In the genomic region with DNA sequence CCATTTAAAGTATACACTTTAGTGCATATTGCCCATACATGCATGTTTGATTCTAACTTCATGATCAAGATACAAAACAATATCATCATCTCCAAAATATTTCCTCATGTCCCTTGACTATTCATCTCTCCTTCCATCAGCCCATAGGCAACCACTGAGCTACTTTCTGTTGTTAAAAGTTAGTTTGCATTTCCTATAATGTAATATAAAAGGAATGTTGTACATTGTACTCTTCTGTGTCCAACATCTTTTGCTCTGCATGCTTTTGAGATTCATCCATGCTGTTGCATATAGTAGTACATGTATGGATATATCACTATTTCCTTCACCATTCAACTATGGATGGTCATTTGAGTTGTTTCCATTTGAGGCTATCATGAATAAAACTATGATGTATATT, we compare ENCODE assay signal across 26 cellular contexts.
"Had no signal": no experiment of that assay in that cellular context is flagged by ENCODE, and none has a peak within 500 bp of the region (broad histone marks: within the 10 kb centered on the region; RNA-seq: fewer than 3 reads in every experiment).

No MANE protein-coding gene starts in this region.

- H3K4me3 Mint-ChIP-seq: activated CD8-positive, alpha-beta memory T cell treated with anti-CD3 and anti-CD28 coated beads, Interleukin-2, amount 10 ng/mL, durations not matched to agents 7 days and 5 days; activated naive CD8-positive, alpha-beta T cell treated with anti-CD3 and anti-CD28 coated beads, Interleukin-2, amount 50 U/mL, for 24 hours; activated T-cell treated with anti-CD3 and anti-CD28 coated beads, Interleukin-2, amount 50 U/mL, for 24 hours; brain; T-helper 1 cell treated with Interleukin-12 subunit alpha and Interleukin-12 subunit beta and Interleukin-4 antibody, amounts not matched to agents 30 μg/mL and 1 μg/mL, for 36 hours; WTC11 had no signal

- H3K27me3 Mint-ChIP-seq: brain had no signal

- DNase-seq: activated CD4-positive, alpha-beta T cell treated with anti-CD3 and anti-CD28 coated beads for 48 hours; activated CD4-positive, alpha-beta T cell treated with anti-CD3 and anti-CD28 coated beads, Interleukin-2, amount 50 U/mL, for 4 hours; activated CD4-positive, CD25-positive, alpha-beta regulatory T cell treated with anti-CD3 and anti-CD28 coated beads, Interleukin-2, amount 50 U/mL, for 72 hours; activated CD8-positive, alpha-beta memory T cell treated with anti-CD3 and anti-CD28 coated beads, Interleukin-2, amount 10 ng/mL, durations not matched to agents 7 days and 5 days; activated effector memory CD4-positive, alpha-beta T cell treated with anti-CD3 and anti-CD28 coated beads, Interleukin-2, amount 50 U/mL, for 16 hours; activated naive CD4-positive, alpha-beta T cell treated with Interleukin-2 at 50 U/mL for 16 hours; activated naive CD8-positive, alpha-beta T cell treated with anti-CD3 and anti-CD28 coated beads, Interleukin-2, amount 50 U/mL, for 24 hours; activated T-cell treated with anti-CD3 and anti-CD28 coated beads, Interleukin-2, amount 50 U/mL, for 24 hours; amniotic stem cell; cerebellar nuclear complex; Kasumi-1; NCI-H1092; NCI-H1417; NCI-H1930; NCI-H2107; NCI-H345; NCI-H510A; NCI-H526 treated with DMSO at 0.1 percent for 48 hours; NK-92 treated with Interleukin-12 subunit alpha and Interleukin-12 subunit beta, amount 100 ng/mL, for 24 hours; SHP77 treated with DMSO at 0.1 percent for 48 hours had no signal

- FAIRE-seq: astrocyte, RCC 7860 had no signal

- H3K36me3 Mint-ChIP-seq: activated naive CD4-positive, alpha-beta T cell treated with anti-CD3 and anti-CD28 coated beads, Interleukin-2, amount 50 U/mL, for 72 hours; brain; WTC11 had no signal

- H3K4me1 Mint-ChIP-seq: activated naive CD8-positive, alpha-beta T cell treated with anti-CD3 and anti-CD28 coated beads, Interleukin-2, amount 50 U/mL, for 24 hours; brain; WTC11 had no signal

- ATAC-seq: activated CD8-positive, alpha-beta memory T cell treated with anti-CD3 and anti-CD28 coated beads, Interleukin-2, amount 10 ng/mL, durations not matched to agents 7 days and 5 days; activated naive CD4-positive, alpha-beta T cell treated with anti-CD3 and anti-CD28 coated beads, Interleukin-2, amount 50 U/mL, for 72 hours; activated naive CD8-positive, alpha-beta T cell treated with anti-CD3 and anti-CD28 coated beads, Interleukin-2, amount 50 U/mL, for 24 hours; WTC11 had no signal

- H3K27ac Mint-ChIP-seq: activated CD8-positive, alpha-beta memory T cell treated with anti-CD3 and anti-CD28 coated beads, Interleukin-2, amount 10 ng/mL, durations not matched to agents 7 days and 5 days; activated naive CD4-positive, alpha-beta T cell treated with anti-CD3 and anti-CD28 coated beads, Interleukin-2, amount 50 U/mL, for 72 hours; activated naive CD8-positive, alpha-beta T cell treated with anti-CD3 and anti-CD28 coated beads, Interleukin-2, amount 50 U/mL, for 24 hours; activated T-cell treated with anti-CD3 and anti-CD28 coated beads, Interleukin-2, amount 50 U/mL, for 24 hours; brain; T-helper 1 cell treated with Interleukin-12 subunit alpha and Interleukin-12 subunit beta and Interleukin-4 antibody, amounts not matched to agents 30 μg/mL and 1 μg/mL, for 36 hours; WTC11 had no signal

- H3K9me3 Mint-ChIP-seq: activated naive CD4-positive, alpha-beta T cell treated with anti-CD3 and anti-CD28 coated beads, Interleukin-2, amount 50 U/mL, for 72 hours; activated naive CD8-positive, alpha-beta T cell treated with anti-CD3 and anti-CD28 coated beads, Interleukin-2, amount 50 U/mL, for 24 hours; activated T-cell treated with anti-CD3 and anti-CD28 coated beads, Interleukin-2, amount 50 U/mL, for 24 hours; brain; T-helper 1 cell treated with Interleukin-12 subunit alpha and Interleukin-12 subunit beta and Interleukin-4 antibody, amounts not matched to agents 30 μg/mL and 1 μg/mL, for 36 hours; WTC11 had no signal
